ENCODE assay signal across 10 cellular contexts in the genomic region with DNA sequence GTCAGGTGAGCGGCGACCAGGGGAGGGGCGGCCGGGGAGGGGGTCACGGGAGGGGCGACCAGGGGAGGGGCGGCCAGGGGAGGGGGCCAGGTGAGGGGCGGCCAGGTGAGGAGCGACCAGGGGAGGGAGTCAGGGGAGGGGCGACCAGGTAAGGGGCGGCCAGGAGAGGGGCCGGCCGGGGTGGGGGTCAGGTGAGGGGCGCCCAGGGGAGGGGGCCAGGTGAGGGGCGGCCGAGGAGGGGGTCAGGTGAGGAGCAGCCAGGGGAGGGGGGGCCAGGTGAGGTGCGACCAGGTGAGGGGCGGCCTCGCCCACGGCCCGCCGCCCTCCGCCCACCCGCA. TPM values are rescaled to one million over a fixed set of nuclear protein-coding genes. Genes with fewer than 3 reads are reported as not detected.
DNase-seq lines count a peak whose midpoint lies in the region; ATAC-seq and TF ChIP-seq lines count a peak whose summit lies in the region.
"Had no signal": no experiment of that assay in that cellular context is flagged by ENCODE, and none has a peak within 500 bp of the region (broad histone marks: within the 10 kb centered on the region; RNA-seq: fewer than 3 reads in every experiment).

No MANE protein-coding gene starts in this region.

- peaks cover 0 to 10% (median 0%) of the 10 kb centered on the region in 11 experiments; a peak in 6 of 22 replicates for H3K9me3 ChIP-seq in BLaER1 treated with 17β-estradiol and CSF1 and Interleukin-3, amounts not matched to agents 10 nM and 100 nM (replicated peaks in 1 of 11)
- no peaks in the 10 kb centered on the region for H3K9me3 ChIP-seq in OCI-LY1 (ENCODE audit: low read length)
- H3K9me3 ChIP-seq in esophagus squamous epithelium = no peaks in the 10 kb centered on the region
- no peaks in the 10 kb centered on the region for H3K9me3 ChIP-seq in parathyroid adenoma (ENCODE audit: control insufficient read depth, low read length)
- no peaks in the 10 kb centered on the region for H3K9me3 ChIP-seq in CD8-positive, alpha-beta memory T cell (ENCODE audit: low read length)

- peaks cover 15 to 20% (median 16%) of the 10 kb centered on the region in 3 donors for H3K4me1 Mint-ChIP-seq in CD8-positive, alpha-beta memory T cell

- WGBS in esophagus squamous epithelium, 2 donors = 0% methylated on average over 4 of the region's 24 CpGs; no CpG with 5 or more reads in 1 of the 2 donors

- H3K4me3 ChIP-seq in BLaER1 treated with 17β-estradiol and CSF1 and Interleukin-3, amounts not matched to agents 10 nM and 100 nM = peak overlapping the region; percentile 46 to 73 (median 58); a peak in 19 of 20 replicates
- H3K4me3 ChIP-seq in OCI-LY1 (ENCODE audit: low read depth, low read length, poor library complexity, severe bottlenecking) = peak overlapping the region; percentile 62
- H3K4me3 ChIP-seq in esophagus squamous epithelium = peak overlapping the region; percentile 47 to 80 (median 62)
- H3K4me3 ChIP-seq in parathyroid adenoma (ENCODE audit: low read depth, low read length) = no peak overlapping the region
- H3K4me3 ChIP-seq in CD8-positive, alpha-beta memory T cell (ENCODE audit: low read length) = no peak overlapping the region

- intact Hi-C loops in esophagus squamous epithelium (cut with DNase I) = no loop called here

- POLR2A ChIA-PET in CD8-positive, alpha-beta memory T cell (lab: Charles Lee) = interaction anchor here (1.7 kb wide), 1 partner anchor 92 kb away, joined by 6 read pairs; no protein-coding TSS in a partner anchor

- no peaks in the 10 kb centered on the region for H3K27me3 Mint-ChIP-seq in CD8-positive, alpha-beta memory T cell
- H3K27me3 Mint-ChIP-seq: activated CD4-positive, alpha-beta T cell treated with anti-CD3 and anti-CD28 coated beads for 36 hours; activated naive CD8-positive, alpha-beta T cell treated with anti-CD3 and anti-CD28 coated beads, Interleukin-2, amount 50 U/mL, for 24 hours had no signal

- H3K27ac ChIP-seq in BLaER1 treated with 17β-estradiol and CSF1 and Interleukin-3, amounts not matched to agents 10 nM and 100 nM = peak overlapping the region in 9 of 11 experiments; percentile 49 to 85 (median 70); a peak in 17 of 22 replicates
- H3K27ac ChIP-seq in OCI-LY1 (ENCODE audit: low read depth, low read length, poor library complexity, severe bottlenecking) (no peak overlapping the region), esophagus squamous epithelium (peak overlapping the region; percentile 48 to 76 (median 60)), parathyroid adenoma (no peak overlapping the region)
- no peak overlapping the region for H3K27ac ChIP-seq in CD8-positive, alpha-beta memory T cell (ENCODE audit: low read depth, low read length)

- TF ChIP-seq CTCF in OCI-LY1 (IDR thresholded peaks at IDR 0.05; ENCODE audit: low read length) (no peak), esophagus squamous epithelium (IDR thresholded peaks at IDR 0.05) (no peak), parathyroid adenoma (IDR thresholded peaks at IDR 0.05) (no peak)

- no peaks in the 10 kb centered on the region for H3K9me3 Mint-ChIP-seq in CD8-positive, alpha-beta memory T cell
- H3K9me3 Mint-ChIP-seq: activated naive CD8-positive, alpha-beta T cell treated with anti-CD3 and anti-CD28 coated beads, Interleukin-2, amount 50 U/mL, for 24 hours had no signal

- H3K9ac ChIP-seq in BLaER1 treated with 17β-estradiol and CSF1 and Interleukin-3, amounts not matched to agents 10 nM and 100 nM = peak overlapping the region in 10 of 11 experiments; percentile 56 to 79 (median 72); a peak in 15 of 22 replicates
- H3K9ac ChIP-seq in OCI-LY1 (ENCODE audit: low read length) (peak overlapping the region; percentile 56), parathyroid adenoma (no peak overlapping the region)

- H3F3A ChIP-seq in OCI-LY1 (ENCODE audit: insufficient read depth, low read length) = no peaks in the 10 kb centered on the region; the same call in 1 of the 2 replicates

- H3K27me3 ChIP-seq in BLaER1 treated with 17β-estradiol and CSF1 and Interleukin-3, amounts not matched to agents 10 nM and 100 nM = peaks cover 0 to 11% (median 4%) of the 10 kb centered on the region in 11 experiments; a peak in 8 of 22 replicates
- H3K27me3 ChIP-seq in OCI-LY1 (ENCODE audit: insufficient read depth, low read length) (no peaks in the 10 kb centered on the region; the same call in 1 of the 2 replicates), esophagus squamous epithelium (no peaks in the 10 kb centered on the region), parathyroid adenoma (ENCODE audit: control insufficient read depth, insufficient read depth, low read length) (no peaks in the 10 kb centered on the region)
- no peaks in the 10 kb centered on the region for H3K27me3 ChIP-seq in CD8-positive, alpha-beta memory T cell (ENCODE audit: insufficient read depth, low read length, poor library complexity, severe bottlenecking)

- peaks cover 0 to 8% (median 0%) of the 10 kb centered on the region in 11 experiments; a peak in 1 of 22 replicates for H4K20me1 ChIP-seq in BLaER1 treated with 17β-estradiol and CSF1 and Interleukin-3, amounts not matched to agents 10 nM and 100 nM
- H4K20me1 ChIP-seq in OCI-LY1 (ENCODE audit: insufficient read depth, low read length) = no peaks in the 10 kb centered on the region

- no peak overlapping the region for H3K27ac Mint-ChIP-seq in CD8-positive, alpha-beta memory T cell
- H3K27ac Mint-ChIP-seq: activated naive CD8-positive, alpha-beta T cell treated with anti-CD3 and anti-CD28 coated beads, Interleukin-2, amount 50 U/mL, for 24 hours had no signal

- no peak for ATAC-seq in HG03378 (IDR thresholded peaks at IDR 0.05; ENCODE audit: unreplicated experiment)

- CTCF ChIA-PET in CD8-positive, alpha-beta memory T cell (lab: Charles Lee) = interaction anchor here (1.0 to 2.3 kb wide), 3 partner anchors 93 to 94 kb away, joined by 3 to 8 read pairs (median 7); no protein-coding TSS in a partner anchor

- H3K36me3 Mint-ChIP-seq in CD8-positive, alpha-beta memory T cell = peaks cover 4 to 16% (median 5%) of the 10 kb centered on the region in 3 donors

- H3K9me2 ChIP-seq in OCI-LY1 (ENCODE audit: low read depth, low read length) = no peaks in the 10 kb centered on the region

- DNase-seq in esophagus squamous epithelium (lab: John Stamatoyannopoulos, UW) = no peak
- DNase-seq in cerebellum (ENCODE audit: low spot score) = no peak
- DNase-seq in activated effector memory CD4-positive, alpha-beta T cell treated with Interleukin-2 at 50 U/mL for 16 hours = no peak
- no peak for DNase-seq in CD8-positive, alpha-beta memory T cell

- H3K79me2 ChIP-seq in OCI-LY1 (ENCODE audit: insufficient read depth, low read length) (no peaks in the 10 kb centered on the region), parathyroid adenoma (no peaks in the 10 kb centered on the region)

- peaks cover 0 to 14% (median 0%) of the 10 kb centered on the region in 11 experiments; a peak in 7 of 22 replicates for H3K36me3 ChIP-seq in BLaER1 treated with 17β-estradiol and CSF1 and Interleukin-3, amounts not matched to agents 10 nM and 100 nM
- H3K36me3 ChIP-seq in OCI-LY1 (ENCODE audit: insufficient read depth, low read length) (no peaks in the 10 kb centered on the region), esophagus squamous epithelium (peaks cover 0 to 30% (median 0%) of the 10 kb centered on the region in 3 donors), parathyroid adenoma (ENCODE audit: control insufficient read depth, insufficient read depth, low read length) (no peaks in the 10 kb centered on the region)
- H3K36me3 ChIP-seq in CD8-positive, alpha-beta memory T cell (ENCODE audit: insufficient read depth, low read length) = no peaks in the 10 kb centered on the region

- no peak overlapping the region for H3K4me3 Mint-ChIP-seq in CD8-positive, alpha-beta memory T cell

- TF ChIP-seq POLR2A in esophagus squamous epithelium (IDR thresholded peaks at IDR 0.05) = no peak

- H2AFZ ChIP-seq in OCI-LY1 (ENCODE audit: low read length) (no peak overlapping the region), parathyroid adenoma (no peak overlapping the region)

- H3K4me1 ChIP-seq in BLaER1 treated with 17β-estradiol and CSF1 and Interleukin-3, amounts not matched to agents 10 nM and 100 nM = peaks cover 0 to 57% (median 29%) of the 10 kb centered on the region in 10 experiments; a peak in 17 of 20 replicates
- H3K4me1 ChIP-seq in OCI-LY1 (ENCODE audit: insufficient read depth, low read length, severe bottlenecking) (no peaks in the 10 kb centered on the region), esophagus squamous epithelium (peaks cover 5 to 23% (median 18%) of the 10 kb centered on the region in 3 donors), parathyroid adenoma (no peaks in the 10 kb centered on the region)
- H3K4me1 ChIP-seq in CD8-positive, alpha-beta memory T cell (ENCODE audit: insufficient read depth, low read length) = no peaks in the 10 kb centered on the region

- H3K4me2 ChIP-seq in BLaER1 treated with 17β-estradiol and CSF1 and Interleukin-3, amounts not matched to agents 10 nM and 100 nM = peak overlapping the region; percentile 57 to 81 (median 69); a peak in 19 of 22 replicates
- H3K4me2 ChIP-seq in OCI-LY1 (ENCODE audit: low read length) = peak overlapping the region; percentile 71
- H3K4me2 ChIP-seq in parathyroid adenoma (ENCODE audit: low read length) = peak overlapping the region; percentile 44

RNA-seq across cellular contexts. Expression of gene TESMIN, which starts 0.4 kb away (rescaled TPM):
- total RNA-seq in esophagus squamous epithelium = 1 to 10 TPM; 3.1 to 5.3 (median 4.4) TPM
- total RNA-seq in cerebellum = 3.4 TPM
- total RNA-seq in CD8-positive, alpha-beta memory T cell = 1 to 10 TPM; 1.3 TPM
- 3.2 TPM for polyA plus RNA-seq in CD8-positive, alpha-beta memory T cell

Comparison
In these comparisons a context has a peak if more than half of its experiments do, and no peak if none do; other contexts are left out.
1. H3K27ac ChIP-seq: peak in BLaER1 treated with 17β-estradiol and CSF1 and Interleukin-3, amounts not matched to agents 10 nM and 100 nM (9 of 11) and esophagus squamous epithelium (4 of 4); none in OCI-LY1 (single experiment), parathyroid adenoma (single experiment) and CD8-positive, alpha-beta memory T cell (single experiment).
2. H3K4me3 ChIP-seq: peak in BLaER1 treated with 17β-estradiol and CSF1 and Interleukin-3, amounts not matched to agents 10 nM and 100 nM (10 of 10), OCI-LY1 (single experiment) and esophagus squamous epithelium (4 of 4); none in parathyroid adenoma (single experiment) and CD8-positive, alpha-beta memory T cell (single experiment).
3. Peak in every context shown above with its lines, with median percentiles within 50 percentile points of each other: H3K4me2 ChIP-seq.